In genomic region chr17:55144518-55144917, GRCh38 we compare ENCODE assay signal across 18 cellular contexts.
"Had no signal": no experiment of that assay in that cellular context is flagged by ENCODE, and none has a peak within 500 bp of the region (broad histone marks: within the 10 kb centered on the region; RNA-seq: fewer than 3 reads in every experiment).

No MANE protein-coding gene starts in this region.

- H3K27me3 ChIP-seq: brain microvascular endothelial cell, stomach, vagina had no signal

- H3K9me3 ChIP-seq: stomach, vagina had no signal

- H3K27ac ChIP-seq: brain microvascular endothelial cell, parathyroid adenoma, stomach, vagina had no signal

- H3K4me1 ChIP-seq: parathyroid adenoma, stomach, vagina had no signal

- DNase-seq: activated CD4-positive, alpha-beta memory T cell treated with anti-CD3 and anti-CD28 coated beads for 36 hours; activated gamma-delta T cell treated with Interleukin-2 at 50 U/mL for 16 hours; activated naive CD8-positive, alpha-beta T cell treated with anti-CD3 and anti-CD28 coated beads for 36 hours; activated T-cell treated with anti-CD3 and anti-CD28 coated beads, Interleukin-2, amount 50 U/mL, for 4 hours; brain microvascular endothelial cell; cerebellar nuclear complex; endodermal cell; erythroblast; glutamatergic neuron; immature natural killer cell; naive B cell; retina; stimulated activated CD4-positive, alpha-beta T cell treated with anti-CD3 and anti-CD28 coated beads, Interleukin-4, amount 100 ng/mL, for 1 hour; stimulated activated CD8-positive, alpha-beta memory T cell treated with anti-CD3 and anti-CD28 coated beads, Interleukin-4, amount 100 ng/mL, for 48 hours; stomach had no signal

- H3K36me3 ChIP-seq: brain microvascular endothelial cell, vagina had no signal

- ATAC-seq: activated T-cell treated with anti-CD3 and anti-CD28 coated beads, Interleukin-2, amount 50 U/mL, for 4 hours had no signal

- H3K4me3 ChIP-seq: lung, stomach, vagina had no signal
